ENCODE assay signal across 9 cellular contexts in the genomic region with DNA sequence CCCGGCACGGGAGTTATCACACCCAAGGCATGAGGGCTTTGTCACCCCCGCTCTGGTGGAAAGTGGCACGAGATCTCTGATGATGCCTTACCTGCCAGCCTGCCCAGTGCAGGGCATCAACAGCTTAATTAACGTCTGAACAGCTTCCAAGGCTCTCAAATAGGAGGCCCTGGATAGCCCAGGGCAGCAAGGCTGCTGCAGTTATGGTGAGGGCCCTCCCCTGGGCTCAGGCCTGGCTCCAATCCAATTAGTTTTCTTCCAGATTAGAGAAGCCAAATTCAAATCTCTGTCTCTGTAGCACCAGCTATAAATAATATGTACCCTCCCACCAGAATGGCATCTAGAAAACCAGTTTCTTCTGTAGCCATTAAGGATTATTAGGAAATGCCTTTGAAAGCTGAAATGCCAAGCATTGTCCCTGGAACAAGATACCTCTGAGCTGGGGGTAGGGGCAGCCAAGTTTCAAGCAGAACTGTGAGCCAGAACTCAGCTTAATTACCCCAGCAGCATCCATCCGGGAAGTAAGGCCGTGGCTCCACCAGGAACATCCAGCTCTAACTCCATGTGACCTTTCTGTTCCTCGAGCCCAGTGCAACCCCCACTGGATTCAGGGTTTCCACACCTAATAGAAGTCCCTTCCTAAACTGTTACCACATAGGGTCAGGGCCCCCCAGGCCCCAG. TPM values are rescaled to one million over a fixed set of nuclear protein-coding genes. Genes with fewer than 3 reads are reported as not detected.
A peak's percentile ranks its signal among the peaks of the same experiment; 100 is the strongest.
DNase-seq lines count a peak whose midpoint lies in the region; ATAC-seq and TF ChIP-seq lines count a peak whose summit lies in the region.
"Had no signal": no experiment of that assay in that cellular context is flagged by ENCODE, and none has a peak within 500 bp of the region (broad histone marks: within the 10 kb centered on the region; RNA-seq: fewer than 3 reads in every experiment).

No MANE protein-coding gene starts in this region.

- POLR2A ChIA-PET in T-cell (lab: Charles Lee), result no interaction called here

- H3K36me3 ChIP-seq in breast epithelium, result no peaks in the 10 kb centered on the region
- H3K36me3 ChIP-seq in spleen, result peaks cover 0 to 45% (median 7%) of the 10 kb centered on the region in 6 donors

- H3K27me3 ChIP-seq in breast epithelium, result no peaks in the 10 kb centered on the region
- H3K27me3 ChIP-seq in spleen (replicated peaks in 1 of 7), result no peaks in the 10 kb centered on the region

- H3K36me3 Mint-ChIP-seq in T-cell, result peaks cover 7% of the 10 kb centered on the region

- TF ChIP-seq POLR2A in breast epithelium (IDR thresholded peaks at IDR 0.05) (no peak), spleen (IDR thresholded peaks at IDR 0.05) (no peak)

- ATAC-seq in HG02981 (IDR thresholded peaks at IDR 0.05; ENCODE audit: unreplicated experiment), result no peak
- ATAC-seq in GM18858 (IDR thresholded peaks at IDR 0.05; ENCODE audit: unreplicated experiment), result no peak
- no peak for ATAC-seq in T-cell (replicated peaks in 1 of 4)

- H3K4me3 ChIP-seq in breast epithelium (no peak overlapping the region), spleen (no peak overlapping the region)

- DNase-seq in NCI-H1048 (lab: John Stamatoyannopoulos, UW) (peak; percentile 60), breast epithelium (ENCODE audit: low spot score in 2 of 2) (peak in 1 of 2 donors; percentile 69), islet precursor cell (peak; percentile 47), spleen (peak; percentile 41), H4 (ENCODE audit: low spot score) (no peak), T-cell (no peak)
- DNase-seq: T-helper 2 cell had no signal

- TF ChIP-seq CTCF in breast epithelium (IDR thresholded peaks at IDR 0.05) (no peak), spleen (IDR thresholded peaks at IDR 0.05 in 8 of 11, conservative IDR thresholded peaks at IDR 0.05 in 3 of 11) (no peak)

- H3K4me1 ChIP-seq in breast epithelium (peaks cover 5 to 32% of the 10 kb centered on the region in 2 donors), spleen (peaks cover 0 to 41% (median 9%) of the 10 kb centered on the region in 6 donors)

- peaks cover 3 to 13% (median 5%) of the 10 kb centered on the region in 3 donors for H3K4me1 Mint-ChIP-seq in T-cell

- H3K27ac ChIP-seq in breast epithelium (peak overlapping the region; percentile 89 to 90), spleen (peak overlapping the region in 3 of 8 donors; percentile 23 to 26 (median 25))

- no peaks in the 10 kb centered on the region for H3K27me3 Mint-ChIP-seq in T-cell

- no peak overlapping the region for H3K27ac Mint-ChIP-seq in T-cell

- 76 to 93% (median 88%) methylated on average over 6 to 8 of the region's 8 CpGs for WGBS in spleen, 5 donors

- CTCF ChIA-PET in T-cell (lab: Charles Lee), result interaction anchor here in 1 of 2 donors (1.4 kb wide), 1 partner anchor 12 kb away, joined by 4 read pairs; no protein-coding TSS in a partner anchor

- H3K9me3 ChIP-seq in breast epithelium (no peaks in the 10 kb centered on the region), spleen (no peaks in the 10 kb centered on the region)

- intact Hi-C loops in breast epithelium (cut with DNase I; ENCODE audit: low total_unique reads), result no loop called here
- intact Hi-C loops in spleen (cut with DNase I; ENCODE audit: low total_unique reads), result no loop called here

- no peaks in the 10 kb centered on the region for H3K9me3 Mint-ChIP-seq in T-cell

- H3K4me3 Mint-ChIP-seq in T-cell, result no peak overlapping the region

RNA-seq across cellular contexts. Expression of gene QSOX1, which starts 12.5 kb away (rescaled TPM):
- total RNA-seq in breast epithelium (10 to 100 TPM; 43.3 to 85.5 (median 67.5) TPM), spleen (10 to 100 TPM; 40.8 to 78.9 (median 69.0) TPM), T-cell (10 to 100 TPM; 19.7 to 32.5 (median 28.2) TPM)
- polyA plus RNA-seq in spleen, result 10 to 100 TPM; 35.2 to 54.9 (median 52.9) TPM
- 83.8 and 92.7 TPM in 2 replicates for total RNA-seq in H4 (2014; rRNA removed; shearing (Covaris generic))

Comparison
In these comparisons a context has a peak if more than half of its experiments do, and no peak if none do; other contexts are left out.
1. DNase-seq: peak in NCI-H1048 (single experiment), islet precursor cell (single experiment) and spleen (single experiment); none in H4 (single experiment) and T-cell (0 of 34).